ENCODE assay signal across 1 cellular context in the genomic region with DNA sequence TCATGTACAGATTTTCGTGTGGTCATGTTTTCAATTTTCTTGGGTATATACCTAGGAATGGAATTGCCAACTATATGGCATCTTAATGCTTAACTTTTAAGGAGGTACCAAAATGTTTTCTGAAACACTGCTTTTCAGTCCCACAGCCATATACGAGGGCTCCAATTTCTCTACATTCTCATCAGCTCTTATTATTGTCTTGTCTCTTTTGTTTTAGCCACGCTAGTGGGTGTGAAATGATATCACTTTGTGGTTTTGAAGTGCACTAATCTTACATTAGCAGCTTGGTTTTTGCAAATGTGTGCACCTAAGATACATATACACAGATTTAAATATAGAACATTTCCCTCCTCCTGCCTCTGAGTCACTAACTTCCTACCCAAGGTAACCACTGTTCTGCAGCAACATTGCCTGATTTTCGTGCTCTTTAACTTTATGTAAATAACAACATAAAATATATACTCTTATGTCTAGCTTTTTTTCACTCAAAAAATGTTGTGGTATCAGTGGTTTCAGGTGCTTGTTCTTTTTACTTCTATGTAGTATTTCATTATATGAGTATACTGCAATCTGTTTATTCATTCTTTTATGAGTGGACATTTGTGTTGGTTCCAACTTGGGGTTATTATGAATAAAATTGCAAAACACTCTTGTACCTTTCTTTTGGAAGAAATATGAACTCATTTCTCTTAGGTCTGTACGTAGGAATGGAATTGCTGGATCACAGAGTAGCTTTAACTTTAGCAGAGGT.
TF ChIP-seq lines count a peak whose summit lies in the region.

No MANE protein-coding gene starts in this region.

TF ChIP-seq in K562, 482 proteins besides CTCF, POLR2A, EP300 and RAD21 (continued from another document and continues in another):
- TF ChIP-seq, protein P1, sequence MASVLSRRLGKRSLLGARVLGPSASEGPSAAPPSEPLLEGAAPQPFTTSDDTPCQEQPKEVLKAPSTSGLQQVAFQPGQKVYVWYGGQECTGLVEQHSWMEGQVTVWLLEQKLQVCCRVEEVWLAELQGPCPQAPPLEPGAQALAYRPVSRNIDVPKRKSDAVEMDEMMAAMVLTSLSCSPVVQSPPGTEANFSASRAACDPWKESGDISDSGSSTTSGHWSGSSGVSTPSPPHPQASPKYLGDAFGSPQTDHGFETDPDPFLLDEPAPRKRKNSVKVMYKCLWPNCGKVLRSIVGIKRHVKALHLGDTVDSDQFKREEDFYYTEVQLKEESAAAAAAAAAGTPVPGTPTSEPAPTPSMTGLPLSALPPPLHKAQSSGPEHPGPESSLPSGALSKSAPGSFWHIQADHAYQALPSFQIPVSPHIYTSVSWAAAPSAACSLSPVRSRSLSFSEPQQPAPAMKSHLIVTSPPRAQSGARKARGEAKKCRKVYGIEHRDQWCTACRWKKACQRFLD (CRISPR knock-in tag; IDR thresholded peaks at IDR 0.05), result peak; percentile 81; the same call in 1 of the 2 replicates
- TF ChIP-seq FOXJ2 (tag; IDR thresholded peaks at IDR 0.05) (no peak), EGR1 (conservative IDR thresholded peaks at IDR 0.05) (peak; percentile 83), NR1H2 (CRISPR knock-in tag; IDR thresholded peaks at IDR 0.05) (no peak), CXXC5 (CRISPR knock-in tag; IDR thresholded peaks at IDR 0.05) (peak; percentile 80), MEIS2 (IDR thresholded peaks at IDR 0.05; ENCODE audit: partially characterized antibody) (no peak), ZNF77 (CRISPR knock-in tag; IDR thresholded peaks at IDR 0.05) (no peak), ZKSCAN3 (CRISPR knock-in tag; IDR thresholded peaks at IDR 0.05) (no peak), RAD51 (IDR thresholded peaks at IDR 0.05; ENCODE audit: borderline replicate concordance, low read depth) (peak; percentile 19; the same call in 1 of the 2 replicates), ZNF224 (CRISPR knock-in tag; IDR thresholded peaks at IDR 0.05) (no peak), NR2F6 (CRISPR knock-in tag; IDR thresholded peaks at IDR 0.05) (no peak), ZNF143 (CRISPR knock-in tag; IDR thresholded peaks at IDR 0.05) (no peak), TAF1 (IDR thresholded peaks at IDR 0.05; ENCODE audit: control insufficient read depth, extremely low read depth, insufficient read depth, low read length, severe bottlenecking) (no peak), PHTF2 (CRISPR knock-in tag; IDR thresholded peaks at IDR 0.05) (no peak), MYC (IDR thresholded peaks at IDR 0.05; ENCODE audit: low read depth, low read length) (peak; percentile 42; the same call in 1 of the 2 replicates), MYC (CRISPR knock-in tag; IDR thresholded peaks at IDR 0.05; ENCODE audit: borderline replicate concordance, low read depth) (no peak), ZNF41 (CRISPR knock-in tag; conservative IDR thresholded peaks at IDR 0.05) (no peak), U2AF2 (optimal IDR thresholded peaks at IDR 0.05; ENCODE audit: low read depth, low read length) (no peak), EZH2 (IDR thresholded peaks at IDR 0.05; ENCODE audit: borderline replicate concordance, low read depth, low read length) (no peak; the same call in 1 of the 2 replicates), TFAM (CRISPR knock-in tag; conservative IDR thresholded peaks at IDR 0.05) (no peak), MCM5 (IDR thresholded peaks at IDR 0.05; ENCODE audit: low read depth) (no peak), TCFL5 (CRISPR knock-in tag; conservative IDR thresholded peaks at IDR 0.05) (no peak), FOXK2 (conservative IDR thresholded peaks at IDR 0.05 in 1 of 2, IDR thresholded peaks at IDR 0.05 in 1 of 2; ENCODE audit: low read depth in 2 of 2) (peak in 1 of 2 experiments; percentile 44; a peak in 1 of 4 replicates), FOSL1 (tag; conservative IDR thresholded peaks at IDR 0.05) (peak; percentile 97), MCM3 (IDR thresholded peaks at IDR 0.05) (no peak), ELF1 (tag; IDR thresholded peaks at IDR 0.05) (no peak), ZBTB1 (CRISPR knock-in tag; IDR thresholded peaks at IDR 0.05; ENCODE audit: borderline replicate concordance, low read depth) (no peak), SPI1 (IDR thresholded peaks at IDR 0.05; ENCODE audit: borderline replicate concordance, low read depth, low read length) (peak; percentile 28; the same call in 1 of the 2 replicates), ATF1 (CRISPR knock-in tag; IDR thresholded peaks at IDR 0.05) (no peak), ATF1 (tag; IDR thresholded peaks at IDR 0.05) (peak; percentile 53), CHD1 (IDR thresholded peaks at IDR 0.05; ENCODE audit: low read length) (no peak), GABPA (tag; conservative IDR thresholded peaks at IDR 0.05; ENCODE audit: low read depth) (no peak), ZNF584 (CRISPR knock-in tag; IDR thresholded peaks at IDR 0.05; ENCODE audit: low read depth) (0 out of 2 replicates have a peak, but pooled peaks have one; percentile 47), ZNF324 (CRISPR knock-in tag; IDR thresholded peaks at IDR 0.05) (no peak), MEF2D (tag; conservative IDR thresholded peaks at IDR 0.05; ENCODE audit: low read depth) (peak; percentile 99), ARID2 (IDR thresholded peaks at IDR 0.05) (no peak)
- TF ChIP-seq, protein P2, sequence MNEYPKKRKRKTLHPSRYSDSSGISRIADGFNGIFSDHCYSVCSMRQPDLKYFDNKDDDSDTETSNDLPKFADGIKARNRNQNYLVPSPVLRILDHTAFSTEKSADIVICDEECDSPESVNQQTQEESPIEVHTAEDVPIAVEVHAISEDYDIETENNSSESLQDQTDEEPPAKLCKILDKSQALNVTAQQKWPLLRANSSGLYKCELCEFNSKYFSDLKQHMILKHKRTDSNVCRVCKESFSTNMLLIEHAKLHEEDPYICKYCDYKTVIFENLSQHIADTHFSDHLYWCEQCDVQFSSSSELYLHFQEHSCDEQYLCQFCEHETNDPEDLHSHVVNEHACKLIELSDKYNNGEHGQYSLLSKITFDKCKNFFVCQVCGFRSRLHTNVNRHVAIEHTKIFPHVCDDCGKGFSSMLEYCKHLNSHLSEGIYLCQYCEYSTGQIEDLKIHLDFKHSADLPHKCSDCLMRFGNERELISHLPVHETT (CRISPR knock-in tag; conservative IDR thresholded peaks at IDR 0.05 in 1 of 2, IDR thresholded peaks at IDR 0.05 in 1 of 2), result peak in 1 of 2 experiments; percentile 55; a peak in 1 of 4 replicates
- TF ChIP-seq, protein P3, sequence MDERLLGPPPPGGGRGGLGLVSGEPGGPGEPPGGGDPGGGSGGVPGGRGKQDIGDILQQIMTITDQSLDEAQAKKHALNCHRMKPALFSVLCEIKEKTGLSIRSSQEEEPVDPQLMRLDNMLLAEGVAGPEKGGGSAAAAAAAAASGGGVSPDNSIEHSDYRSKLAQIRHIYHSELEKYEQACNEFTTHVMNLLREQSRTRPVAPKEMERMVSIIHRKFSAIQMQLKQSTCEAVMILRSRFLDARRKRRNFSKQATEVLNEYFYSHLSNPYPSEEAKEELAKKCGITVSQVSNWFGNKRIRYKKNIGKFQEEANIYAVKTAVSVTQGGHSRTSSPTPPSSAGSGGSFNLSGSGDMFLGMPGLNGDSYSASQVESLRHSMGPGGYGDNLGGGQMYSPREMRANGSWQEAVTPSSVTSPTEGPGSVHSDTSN (CRISPR knock-in tag; IDR thresholded peaks at IDR 0.05; ENCODE audit: low read depth), result no peak
- TF ChIP-seq, protein P3 (tag; conservative IDR thresholded peaks at IDR 0.05; ENCODE audit: low read depth), result no peak
- TF ChIP-seq, protein P4, sequence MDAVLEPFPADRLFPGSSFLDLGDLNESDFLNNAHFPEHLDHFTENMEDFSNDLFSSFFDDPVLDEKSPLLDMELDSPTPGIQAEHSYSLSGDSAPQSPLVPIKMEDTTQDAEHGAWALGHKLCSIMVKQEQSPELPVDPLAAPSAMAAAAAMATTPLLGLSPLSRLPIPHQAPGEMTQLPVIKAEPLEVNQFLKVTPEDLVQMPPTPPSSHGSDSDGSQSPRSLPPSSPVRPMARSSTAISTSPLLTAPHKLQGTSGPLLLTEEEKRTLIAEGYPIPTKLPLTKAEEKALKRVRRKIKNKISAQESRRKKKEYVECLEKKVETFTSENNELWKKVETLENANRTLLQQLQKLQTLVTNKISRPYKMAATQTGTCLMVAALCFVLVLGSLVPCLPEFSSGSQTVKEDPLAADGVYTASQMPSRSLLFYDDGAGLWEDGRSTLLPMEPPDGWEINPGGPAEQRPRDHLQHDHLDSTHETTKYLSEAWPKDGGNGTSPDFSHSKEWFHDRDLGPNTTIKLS (IDR thresholded peaks at IDR 0.05; ENCODE audit: borderline replicate concordance, low read depth), result no peak
- TF ChIP-seq, protein P5, sequence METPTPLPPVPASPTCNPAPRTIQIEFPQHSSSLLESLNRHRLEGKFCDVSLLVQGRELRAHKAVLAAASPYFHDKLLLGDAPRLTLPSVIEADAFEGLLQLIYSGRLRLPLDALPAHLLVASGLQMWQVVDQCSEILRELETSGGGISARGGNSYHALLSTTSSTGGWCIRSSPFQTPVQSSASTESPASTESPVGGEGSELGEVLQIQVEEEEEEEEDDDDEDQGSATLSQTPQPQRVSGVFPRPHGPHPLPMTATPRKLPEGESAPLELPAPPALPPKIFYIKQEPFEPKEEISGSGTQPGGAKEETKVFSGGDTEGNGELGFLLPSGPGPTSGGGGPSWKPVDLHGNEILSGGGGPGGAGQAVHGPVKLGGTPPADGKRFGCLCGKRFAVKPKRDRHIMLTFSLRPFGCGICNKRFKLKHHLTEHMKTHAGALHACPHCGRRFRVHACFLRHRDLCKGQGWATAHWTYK (CRISPR knock-in tag; IDR thresholded peaks at IDR 0.05), result no peak
- TF ChIP-seq, protein P6, sequence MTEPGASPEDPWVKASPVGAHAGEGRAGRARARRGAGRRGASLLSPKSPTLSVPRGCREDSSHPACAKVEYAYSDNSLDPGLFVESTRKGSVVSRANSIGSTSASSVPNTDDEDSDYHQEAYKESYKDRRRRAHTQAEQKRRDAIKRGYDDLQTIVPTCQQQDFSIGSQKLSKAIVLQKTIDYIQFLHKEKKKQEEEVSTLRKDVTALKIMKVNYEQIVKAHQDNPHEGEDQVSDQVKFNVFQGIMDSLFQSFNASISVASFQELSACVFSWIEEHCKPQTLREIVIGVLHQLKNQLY (CRISPR knock-in tag; conservative IDR thresholded peaks at IDR 0.05), result no peak
- TF ChIP-seq, protein P7, sequence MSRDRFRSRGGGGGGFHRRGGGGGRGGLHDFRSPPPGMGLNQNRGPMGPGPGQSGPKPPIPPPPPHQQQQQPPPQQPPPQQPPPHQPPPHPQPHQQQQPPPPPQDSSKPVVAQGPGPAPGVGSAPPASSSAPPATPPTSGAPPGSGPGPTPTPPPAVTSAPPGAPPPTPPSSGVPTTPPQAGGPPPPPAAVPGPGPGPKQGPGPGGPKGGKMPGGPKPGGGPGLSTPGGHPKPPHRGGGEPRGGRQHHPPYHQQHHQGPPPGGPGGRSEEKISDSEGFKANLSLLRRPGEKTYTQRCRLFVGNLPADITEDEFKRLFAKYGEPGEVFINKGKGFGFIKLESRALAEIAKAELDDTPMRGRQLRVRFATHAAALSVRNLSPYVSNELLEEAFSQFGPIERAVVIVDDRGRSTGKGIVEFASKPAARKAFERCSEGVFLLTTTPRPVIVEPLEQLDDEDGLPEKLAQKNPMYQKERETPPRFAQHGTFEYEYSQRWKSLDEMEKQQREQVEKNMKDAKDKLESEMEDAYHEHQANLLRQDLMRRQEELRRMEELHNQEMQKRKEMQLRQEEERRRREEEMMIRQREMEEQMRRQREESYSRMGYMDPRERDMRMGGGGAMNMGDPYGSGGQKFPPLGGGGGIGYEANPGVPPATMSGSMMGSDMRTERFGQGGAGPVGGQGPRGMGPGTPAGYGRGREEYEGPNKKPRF (IDR thresholded peaks at IDR 0.05; ENCODE audit: low read depth, low read length), result no peak
- TF ChIP-seq, protein P8, sequence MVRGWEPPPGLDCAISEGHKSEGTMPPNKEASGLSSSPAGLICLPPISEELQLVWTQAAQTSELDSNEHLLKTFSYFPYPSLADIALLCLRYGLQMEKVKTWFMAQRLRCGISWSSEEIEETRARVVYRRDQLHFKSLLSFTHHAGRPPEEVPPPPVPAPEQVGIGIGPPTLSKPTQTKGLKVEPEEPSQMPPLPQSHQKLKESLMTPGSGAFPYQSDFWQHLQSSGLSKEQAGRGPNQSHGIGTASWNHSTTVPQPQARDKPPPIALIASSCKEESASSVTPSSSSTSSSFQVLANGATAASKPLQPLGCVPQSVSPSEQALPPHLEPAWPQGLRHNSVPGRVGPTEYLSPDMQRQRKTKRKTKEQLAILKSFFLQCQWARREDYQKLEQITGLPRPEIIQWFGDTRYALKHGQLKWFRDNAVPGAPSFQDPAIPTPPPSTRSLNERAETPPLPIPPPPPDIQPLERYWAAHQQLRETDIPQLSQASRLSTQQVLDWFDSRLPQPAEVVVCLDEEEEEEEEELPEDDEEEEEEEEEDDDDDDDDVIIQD (CRISPR knock-in tag; IDR thresholded peaks at IDR 0.05), result no peak
- TF ChIP-seq, protein P9, sequence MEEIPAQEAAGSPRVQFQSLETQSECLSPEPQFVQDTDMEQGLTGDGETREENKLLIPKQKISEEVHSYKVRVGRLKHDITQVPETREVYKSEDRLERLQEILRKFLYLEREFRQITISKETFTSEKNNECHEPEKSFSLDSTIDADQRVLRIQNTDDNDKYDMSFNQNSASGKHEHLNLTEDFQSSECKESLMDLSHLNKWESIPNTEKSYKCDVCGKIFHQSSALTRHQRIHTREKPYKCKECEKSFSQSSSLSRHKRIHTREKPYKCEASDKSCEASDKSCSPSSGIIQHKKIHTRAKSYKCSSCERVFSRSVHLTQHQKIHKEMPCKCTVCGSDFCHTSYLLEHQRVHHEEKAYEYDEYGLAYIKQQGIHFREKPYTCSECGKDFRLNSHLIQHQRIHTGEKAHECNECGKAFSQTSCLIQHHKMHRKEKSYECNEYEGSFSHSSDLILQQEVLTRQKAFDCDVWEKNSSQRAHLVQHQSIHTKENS (CRISPR knock-in tag; IDR thresholded peaks at IDR 0.05), result no peak
- TF ChIP-seq, protein P10, sequence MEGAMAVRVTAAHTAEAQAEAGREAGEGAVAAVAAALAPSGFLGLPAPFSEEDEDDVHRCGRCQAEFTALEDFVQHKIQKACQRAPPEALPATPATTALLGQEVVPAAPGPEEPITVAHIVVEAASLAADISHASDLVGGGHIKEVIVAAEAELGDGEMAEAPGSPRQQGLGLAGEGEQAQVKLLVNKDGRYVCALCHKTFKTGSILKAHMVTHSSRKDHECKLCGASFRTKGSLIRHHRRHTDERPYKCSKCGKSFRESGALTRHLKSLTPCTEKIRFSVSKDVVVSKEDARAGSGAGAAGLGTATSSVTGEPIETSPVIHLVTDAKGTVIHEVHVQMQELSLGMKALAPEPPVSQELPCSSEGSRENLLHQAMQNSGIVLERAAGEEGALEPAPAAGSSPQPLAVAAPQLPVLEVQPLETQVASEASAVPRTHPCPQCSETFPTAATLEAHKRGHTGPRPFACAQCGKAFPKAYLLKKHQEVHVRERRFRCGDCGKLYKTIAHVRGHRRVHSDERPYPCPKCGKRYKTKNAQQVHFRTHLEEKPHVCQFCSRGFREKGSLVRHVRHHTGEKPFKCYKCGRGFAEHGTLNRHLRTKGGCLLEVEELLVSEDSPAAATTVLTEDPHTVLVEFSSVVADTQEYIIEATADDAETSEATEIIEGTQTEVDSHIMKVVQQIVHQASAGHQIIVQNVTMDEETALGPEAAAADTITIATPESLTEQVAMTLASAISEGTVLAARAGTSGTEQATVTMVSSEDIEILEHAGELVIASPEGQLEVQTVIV (CRISPR knock-in tag; IDR thresholded peaks at IDR 0.05; ENCODE audit: borderline replicate concordance), result no peak
